ENCODE assay signal across 10 cellular contexts in the genomic region with DNA sequence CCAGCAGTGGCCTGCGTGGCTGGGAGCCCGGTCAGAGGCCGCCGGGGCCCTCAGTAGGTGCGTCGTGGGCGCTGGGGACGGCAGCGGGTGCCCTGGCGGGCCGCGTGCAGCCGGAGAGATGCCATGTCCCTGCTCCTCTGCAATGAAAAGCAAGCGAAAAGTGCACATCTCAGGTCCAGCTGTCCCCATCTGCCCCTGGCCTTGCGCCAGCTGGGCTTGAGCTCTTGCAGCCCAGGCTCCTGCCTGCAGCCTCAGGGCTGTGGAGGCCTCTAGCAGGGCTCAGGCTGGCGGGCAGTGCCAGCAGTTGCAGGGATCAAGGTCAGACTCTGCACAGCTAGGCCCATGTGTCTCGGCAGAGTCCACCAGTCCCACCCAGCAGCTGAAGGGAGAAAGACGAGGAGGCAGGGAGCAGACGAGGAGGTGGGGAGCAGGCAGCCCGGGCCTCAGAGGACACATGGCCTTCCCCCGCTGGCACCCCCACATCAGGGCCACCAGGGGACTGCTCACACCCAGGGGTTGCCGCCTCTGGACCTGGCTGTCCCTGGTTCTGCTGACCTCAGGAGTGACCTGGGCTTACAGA. TPM values are rescaled to one million over a fixed set of nuclear protein-coding genes. Genes with fewer than 3 reads are reported as not detected.
DNase-seq lines count a peak whose midpoint lies in the region; ATAC-seq, FAIRE-seq and TF ChIP-seq lines count a peak whose summit lies in the region.
"Had no signal": no experiment of that assay in that cellular context is flagged by ENCODE, and none has a peak within 500 bp of the region (broad histone marks: within the 10 kb centered on the region; RNA-seq: fewer than 3 reads in every experiment).

No MANE protein-coding gene starts in this region.

- peaks cover 23% of the 10 kb centered on the region for H3K36me3 Mint-ChIP-seq in stimulated activated naive CD8-positive, alpha-beta T cell treated with anti-CD3 and anti-CD28 coated beads, Interleukin-15, Interleukin-2, amounts not matched to agents 100 ng/mL and 50 ng/mL, for 24 hours (ENCODE audit: low read depth)
- H3K36me3 Mint-ChIP-seq in naive thymus-derived CD4-positive, alpha-beta T cell: peaks cover 9 to 17% (median 11%) of the 10 kb centered on the region in 5 donors

- H2AFZ ChIP-seq in K562 (ENCODE audit: low read depth, low read length): no peak overlapping the region

- CTCF ChIA-PET in K562 (lab: Yijun Ruan, JAX; ENCODE audit: low intra/inter-chr PET ratio): no interaction called here
- CTCF ChIA-PET in naive thymus-derived CD4-positive, alpha-beta T cell (lab: Charles Lee): interaction anchor here (0.5 to 0.7 kb wide), 2 partner anchors 35 to 87 kb away, joined by 3 to 4 read pairs; no protein-coding TSS in a partner anchor

- H4K20me1 ChIP-seq in K562 (replicated peaks; ENCODE audit: control insufficient read depth, insufficient read depth, low read length): 0 out of 2 replicates have a peak, but pooled peaks cover 2% of the 10 kb centered on the region

- TF ChIP-seq POLR2A in K562 (conservative IDR thresholded peaks at IDR 0.05): no peak

- no peak overlapping the region; the same call in 1 of the 2 replicates for H3K4me2 ChIP-seq in K562 (ENCODE audit: insufficient read depth, low read length)

- peaks cover 56 to 94% of the 10 kb centered on the region in 2 experiments for H3K4me1 ChIP-seq in K562 (replicated peaks in 1 of 2; ENCODE audit: control insufficient read depth in 2 of 2, insufficient read depth in 2 of 2, low read length in 2 of 2)
- peaks cover 7 to 43% of the 10 kb centered on the region in 2 donors for H3K4me1 ChIP-seq in naive thymus-derived CD4-positive, alpha-beta T cell (ENCODE audit: control insufficient read depth in 2 of 2, insufficient read depth in 2 of 2, low read length in 2 of 2)

- no peak for DNase-seq in stimulated activated naive CD8-positive, alpha-beta T cell treated with anti-CD3 and anti-CD28 coated beads, Interleukin-15, Interleukin-2, amounts not matched to agents 100 U/mL and 50 U/mL, for 24 hours
- no peak for DNase-seq in K562 (ENCODE audit: extremely low read depth in 1 of 4, low spot score in 3 of 4)
- DNase-seq in naive thymus-derived CD4-positive, alpha-beta T cell: no peak
- no peak for DNase-seq in NCI-H1417 treated with DMSO at 0.1 percent for 48 hours (lab: John Stamatoyannopoulos, UW)
- DNase-seq in NCI-H1417 (lab: John Stamatoyannopoulos, UW): no peak
- no peak for DNase-seq in HTR-8/SVneo (ENCODE audit: insufficient read length, low spot score)
- DNase-seq: DMS153, NCI-H82 had no signal

- no peaks in the 10 kb centered on the region for H3K27me3 ChIP-seq in K562 (ENCODE audit: control insufficient read depth in 2 of 2, insufficient read depth in 2 of 2, low read length in 2 of 2)
- no peaks in the 10 kb centered on the region for H3K27me3 ChIP-seq in naive thymus-derived CD4-positive, alpha-beta T cell (ENCODE audit: control insufficient read depth in 2 of 2, insufficient read depth in 2 of 2, low read length in 2 of 2)

- peaks cover 60% of the 10 kb centered on the region for H3K4me1 Mint-ChIP-seq in stimulated activated naive CD8-positive, alpha-beta T cell treated with anti-CD3 and anti-CD28 coated beads, Interleukin-15, Interleukin-2, amounts not matched to agents 100 ng/mL and 50 ng/mL, for 24 hours (ENCODE audit: low read depth)
- H3K4me1 Mint-ChIP-seq in naive thymus-derived CD4-positive, alpha-beta T cell: peaks cover 13 to 57% (median 53%) of the 10 kb centered on the region in 7 donors

- TF ChIP-seq EP300 in K562 (IDR thresholded peaks at IDR 0.05; ENCODE audit: low read length): no peak

- H3K9ac ChIP-seq in K562 (ENCODE audit: insufficient read depth in 1 of 2, low read depth in 2 of 2, low read length in 2 of 2): peak overlapping the region in 1 of 2 experiments; percentile 90; a peak in 2 of 4 replicates

- TF ChIP-seq CTCF in K562 (IDR thresholded peaks at IDR 0.05 in 2 of 3, conservative IDR thresholded peaks at IDR 0.05 in 1 of 3; ENCODE audit: insufficient read depth in 2 of 3, low read depth in 1 of 3, low read length in 3 of 3): no peak

- no peaks in the 10 kb centered on the region for H3K27me3 Mint-ChIP-seq in stimulated activated naive CD8-positive, alpha-beta T cell treated with anti-CD3 and anti-CD28 coated beads, Interleukin-15, Interleukin-2, amounts not matched to agents 100 ng/mL and 50 ng/mL, for 24 hours
- H3K27me3 Mint-ChIP-seq in naive thymus-derived CD4-positive, alpha-beta T cell: no peaks in the 10 kb centered on the region

- H3K9me3 ChIP-seq in K562 (replicated peaks; ENCODE audit: control insufficient read depth, insufficient read depth, low read depth, low read length): no peaks in the 10 kb centered on the region
- no peaks in the 10 kb centered on the region for H3K9me3 ChIP-seq in naive thymus-derived CD4-positive, alpha-beta T cell (ENCODE audit: control insufficient read depth in 2 of 3, low read length in 3 of 3)

- no peaks in the 10 kb centered on the region for H3K9me1 ChIP-seq in K562 (ENCODE audit: control insufficient read depth, insufficient read depth, low read length)

- H3K4me3 Mint-ChIP-seq in stimulated activated naive CD8-positive, alpha-beta T cell treated with anti-CD3 and anti-CD28 coated beads, Interleukin-15, Interleukin-2, amounts not matched to agents 100 ng/mL and 50 ng/mL, for 24 hours: no peak overlapping the region
- peak overlapping the region in 5 of 10 donors; percentile 13 to 81 (median 25) for H3K4me3 Mint-ChIP-seq in naive thymus-derived CD4-positive, alpha-beta T cell

- no peak for FAIRE-seq in K562 (lab: Jason Lieb, UNC)
- no peak for FAIRE-seq in HTR-8/SVneo (lab: Jason Lieb, UNC)

- intact Hi-C loops in K562 (cut with micrococcal nuclease): loop anchor here (2.0 to 5.0 kb wide), 3 partner anchors 81 to 175 kb away; no protein-coding TSS in a partner anchor
- intact Hi-C loops in naive thymus-derived CD4-positive, alpha-beta T cell (cut with micrococcal nuclease): loop anchor here (2.0 to 10.0 kb wide), 4 partner anchors 57 to 205 kb away; a partner anchor contains a TSS

- H3K4me3 ChIP-seq in K562: no peak overlapping the region
- no peak overlapping the region for H3K4me3 ChIP-seq in naive thymus-derived CD4-positive, alpha-beta T cell (ENCODE audit: low read length)

- H3K36me3 ChIP-seq in K562 (ENCODE audit: control insufficient read depth, insufficient read depth, low read length): peaks cover 39% of the 10 kb centered on the region
- H3K36me3 ChIP-seq in naive thymus-derived CD4-positive, alpha-beta T cell (ENCODE audit: control insufficient read depth in 2 of 3, insufficient read depth in 3 of 3, low read length in 3 of 3): peaks cover 11 to 38% (median 14%) of the 10 kb centered on the region in 3 experiments

- 88% methylated on average over 20 of the region's 22 CpGs for WGBS in K562 (ENCODE audit: insufficient coverage, low coverage, missing lambda C conversion rate)

- BruUV-seq in K562 (replicated peaks; lab: Mats Ljungman, UMichigan): no TSS peak

- no peak for ATAC-seq in stimulated activated naive CD8-positive, alpha-beta T cell treated with anti-CD3 and anti-CD28 coated beads, Interleukin-15, Interleukin-2, amounts not matched to agents 100 U/mL and 50 U/mL, for 24 hours
- ATAC-seq in K562: no peak
- no peak for ATAC-seq in naive thymus-derived CD4-positive, alpha-beta T cell
- no peak for ATAC-seq in esophagus mucosa

- no peak for TF ChIP-seq RAD21 in K562 (CRISPR knock-in tag; conservative IDR thresholded peaks at IDR 0.05 in 1 of 2, IDR thresholded peaks at IDR 0.05 in 1 of 2)

- H3K9me3 Mint-ChIP-seq in stimulated activated naive CD8-positive, alpha-beta T cell treated with anti-CD3 and anti-CD28 coated beads, Interleukin-15, Interleukin-2, amounts not matched to agents 100 ng/mL and 50 ng/mL, for 24 hours: no peaks in the 10 kb centered on the region
- H3K9me3 Mint-ChIP-seq in naive thymus-derived CD4-positive, alpha-beta T cell: peaks cover 0 to 1% (median 0%) of the 10 kb centered on the region in 11 donors

- in situ Hi-C loops in K562 (cut with MboI): loop anchor here (5.0 kb wide), 1 partner anchor 67 kb away; no protein-coding TSS in a partner anchor

- H3K79me2 ChIP-seq in K562 (ENCODE audit: control insufficient read depth, insufficient read depth, low read length): peaks cover 48% of the 10 kb centered on the region

- peak overlapping the region; percentile 52 for H3K27ac Mint-ChIP-seq in stimulated activated naive CD8-positive, alpha-beta T cell treated with anti-CD3 and anti-CD28 coated beads, Interleukin-15, Interleukin-2, amounts not matched to agents 100 ng/mL and 50 ng/mL, for 24 hours
- H3K27ac Mint-ChIP-seq in naive thymus-derived CD4-positive, alpha-beta T cell: peak overlapping the region in 7 of 9 donors; percentile 71 to 87 (median 75)

- POLR2A ChIA-PET in K562 (lab: Yijun Ruan, JAX): interaction anchor here (1.0 kb wide), 1 partner anchor 21 kb away, joined by 3 read pairs; no protein-coding TSS in a partner anchor
- POLR2A ChIA-PET in naive thymus-derived CD4-positive, alpha-beta T cell (lab: Charles Lee): interaction anchor here (0.8 to 2.6 kb wide), 7 partner anchors 9 to 77 kb away, joined by 3 to 11 read pairs (median 3); a partner anchor contains a TSS

- H3K27ac ChIP-seq in K562 (ENCODE audit: extremely low read depth, low read depth, low read length): peak overlapping the region; percentile 73; the same call in 2 of the 3 replicates
- H3K27ac ChIP-seq in naive thymus-derived CD4-positive, alpha-beta T cell (ENCODE audit: low read depth, low read length): peak overlapping the region; percentile 30

RNA-seq across cellular contexts. Expression of a gene that starts 11.2 kb away (rescaled TPM):
- total RNA-seq in K562 (2011; cell fraction: chromatin; rRNA removed; ENCODE audit: low replicate concordance): 2.9 and 6.6 TPM in 2 replicates
- total RNA-seq in K562 (2011; cell fraction: nucleolus; rRNA removed): 10.0 and 10.5 TPM in 2 replicates
- total RNA-seq in K562 (2011; cell fraction: nucleoplasm; rRNA removed): 4.4 and 5.7 TPM in 2 replicates
- total RNA-seq in K562 (2014; rRNA removed): 1.8 and 2.5 TPM in 2 replicates
- 0.11 and 0.13 TPM in 2 replicates for total RNA-seq in K562 (2014; rRNA removed; fragmentation: Illumina TruSeq; extraction: Trizol)
- 1.0 and 1.2 TPM in 2 replicates for total RNA-seq in K562 (2015; rRNA removed; fragmentation: Illumina TruSeq; extraction: Trizol)
- 2.9 and 5.4 TPM in 2 replicates for total RNA-seq in K562 (2021)
- polyA plus RNA-seq in K562 (2011; rRNA removed): 3.7 and 8.3 TPM in 2 replicates
- 9.7 and 12.8 TPM in 2 replicates for polyA plus RNA-seq in K562 (2011; cell fraction: cytosol; rRNA removed)
- 9.1 and 10.2 TPM in 2 replicates for polyA plus RNA-seq in K562 (2011; cell fraction: nucleus; rRNA removed)
- 4.9 and 9.3 TPM in 2 replicates for polyA plus RNA-seq in K562 (2012)
- 0.58 and 0.78 TPM in 2 replicates for polyA plus RNA-seq in K562 (2014; fragmentation: Illumina TruSeq; extraction: Trizol)
- polyA plus RNA-seq in K562 (2014; fragmentation: Nextera tagmentation; extraction: Ambion mirVana): not detected
- 0.81 and 1.9 TPM in 2 replicates for polyA plus RNA-seq in K562 (2014; rRNA removed)
- polyA minus RNA-seq in K562 (2011; rRNA and poly(A)+ RNA removed): 2.9 and 3.7 TPM in 2 replicates
- 7.0 and 15.5 TPM in 2 replicates for polyA minus RNA-seq in K562 (2011; cell fraction: cytosol; rRNA and poly(A)+ RNA removed)
- polyA minus RNA-seq in K562 (2011; cell fraction: nucleus; rRNA and poly(A)+ RNA removed): 4.8 and 6.9 TPM in 2 replicates
- 100 to 1,000 TPM in 2 of 5 experiments, 10 to 100 TPM in 3; 14.6 to 264 (median 67.0) TPM for total RNA-seq in naive thymus-derived CD4-positive, alpha-beta T cell
- 1 to 10 TPM; 1.4 to 1.9 TPM for polyA plus RNA-seq in naive thymus-derived CD4-positive, alpha-beta T cell
- total RNA-seq in esophagus mucosa: 50.0 TPM

RNA-seq across cellular contexts. Expression of a gene that starts 27.4 kb away (rescaled TPM):
- 238 and 466 TPM in 2 replicates for total RNA-seq in K562 (2011; cell fraction: chromatin; rRNA removed; ENCODE audit: low replicate concordance)
- total RNA-seq in K562 (2011; cell fraction: nucleolus; rRNA removed): 176 and 211 TPM in 2 replicates
- total RNA-seq in K562 (2011; cell fraction: nucleoplasm; rRNA removed): 135 and 163 TPM in 2 replicates
- 13.6 and 19.0 TPM in 2 replicates for total RNA-seq in K562 (2014; rRNA removed)
- 10.7 TPM in 2 replicates for total RNA-seq in K562 (2014; rRNA removed; fragmentation: Illumina TruSeq; extraction: Trizol)
- 17.1 and 18.1 TPM in 2 replicates for total RNA-seq in K562 (2015; rRNA removed; fragmentation: Illumina TruSeq; extraction: Trizol)
- 33.8 and 36.0 TPM in 2 replicates for total RNA-seq in K562 (2021)
- polyA plus RNA-seq in K562 (2011; rRNA removed): 26.3 and 31.1 TPM in 2 replicates
- polyA plus RNA-seq in K562 (2011; cell fraction: cytosol; rRNA removed): 15.4 and 18.8 TPM in 2 replicates
- polyA plus RNA-seq in K562 (2011; cell fraction: nucleus; rRNA removed): 146 and 224 TPM in 2 replicates
- 20.1 and 38.4 TPM in 2 replicates for polyA plus RNA-seq in K562 (2012)
- 12.9 and 19.9 TPM in 2 replicates for polyA plus RNA-seq in K562 (2014; fragmentation: Illumina TruSeq; extraction: Trizol)
- polyA plus RNA-seq in K562 (2014; fragmentation: Nextera tagmentation; extraction: Ambion mirVana): 1 to 10 TPM in 1 of 2 experiments, under 1 TPM in 1; 0.83 to 1.1 TPM
- 34.8 and 36.2 TPM in 2 replicates for polyA plus RNA-seq in K562 (2014; rRNA removed)
- 15.9 and 16.8 TPM in 2 replicates for polyA minus RNA-seq in K562 (2011; rRNA and poly(A)+ RNA removed)
- 12.2 and 13.1 TPM in 2 replicates for polyA minus RNA-seq in K562 (2011; cell fraction: cytosol; rRNA and poly(A)+ RNA removed)
- 47.4 and 49.1 TPM in 2 replicates for polyA minus RNA-seq in K562 (2011; cell fraction: nucleus; rRNA and poly(A)+ RNA removed)
- 100 to 1,000 TPM in 2 of 5 experiments, 10 to 100 TPM in 3; 75.7 to 127 (median 95.0) TPM for total RNA-seq in naive thymus-derived CD4-positive, alpha-beta T cell
- polyA plus RNA-seq in naive thymus-derived CD4-positive, alpha-beta T cell: 10 to 100 TPM; 32.1 to 36.8 TPM
- total RNA-seq in esophagus mucosa: 23.2 TPM

RNA-seq across cellular contexts. Expression of a gene that starts 33.5 kb away (rescaled TPM):
- 268 and 441 TPM in 2 replicates for total RNA-seq in K562 (2011; cell fraction: chromatin; rRNA removed; ENCODE audit: low replicate concordance)
- 196 and 213 TPM in 2 replicates for total RNA-seq in K562 (2011; cell fraction: nucleolus; rRNA removed)
- 179 and 187 TPM in 2 replicates for total RNA-seq in K562 (2011; cell fraction: nucleoplasm; rRNA removed)
- total RNA-seq in K562 (2014; rRNA removed): 26.1 and 39.0 TPM in 2 replicates
- total RNA-seq in K562 (2014; rRNA removed; fragmentation: Illumina TruSeq; extraction: Trizol): 35.9 and 41.3 TPM in 2 replicates
- total RNA-seq in K562 (2015; rRNA removed; fragmentation: Illumina TruSeq; extraction: Trizol): 35.7 and 36.6 TPM in 2 replicates
- 95.3 and 114 TPM in 2 replicates for total RNA-seq in K562 (2021)
- 82.8 and 96.8 TPM in 2 replicates for polyA plus RNA-seq in K562 (2011; rRNA removed)
- polyA plus RNA-seq in K562 (2011; cell fraction: cytosol; rRNA removed): 51.5 and 60.4 TPM in 2 replicates
- 306 and 488 TPM in 2 replicates for polyA plus RNA-seq in K562 (2011; cell fraction: nucleus; rRNA removed)
- polyA plus RNA-seq in K562 (2012): 102 and 106 TPM in 2 replicates
- polyA plus RNA-seq in K562 (2014; fragmentation: Illumina TruSeq; extraction: Trizol): 123 and 133 TPM in 2 replicates
- polyA plus RNA-seq in K562 (2014; fragmentation: Nextera tagmentation; extraction: Ambion mirVana): 1 to 10 TPM; 6.5 to 7.4 TPM
- 81.0 and 90.3 TPM in 2 replicates for polyA plus RNA-seq in K562 (2014; rRNA removed)
- 56.2 and 74.7 TPM in 2 replicates for polyA minus RNA-seq in K562 (2011; rRNA and poly(A)+ RNA removed)
- polyA minus RNA-seq in K562 (2011; cell fraction: cytosol; rRNA and poly(A)+ RNA removed): 45.7 and 51.3 TPM in 2 replicates
- polyA minus RNA-seq in K562 (2011; cell fraction: nucleus; rRNA and poly(A)+ RNA removed): 71.1 and 74.9 TPM in 2 replicates
- total RNA-seq in naive thymus-derived CD4-positive, alpha-beta T cell: 100 to 1,000 TPM; 144 to 249 (median 176) TPM
- polyA plus RNA-seq in naive thymus-derived CD4-positive, alpha-beta T cell: 10 to 100 TPM; 46.1 to 81.3 TPM
- 65.7 TPM for total RNA-seq in esophagus mucosa
